1 cellular context compared by ENCODE assay signal in the genomic region with DNA sequence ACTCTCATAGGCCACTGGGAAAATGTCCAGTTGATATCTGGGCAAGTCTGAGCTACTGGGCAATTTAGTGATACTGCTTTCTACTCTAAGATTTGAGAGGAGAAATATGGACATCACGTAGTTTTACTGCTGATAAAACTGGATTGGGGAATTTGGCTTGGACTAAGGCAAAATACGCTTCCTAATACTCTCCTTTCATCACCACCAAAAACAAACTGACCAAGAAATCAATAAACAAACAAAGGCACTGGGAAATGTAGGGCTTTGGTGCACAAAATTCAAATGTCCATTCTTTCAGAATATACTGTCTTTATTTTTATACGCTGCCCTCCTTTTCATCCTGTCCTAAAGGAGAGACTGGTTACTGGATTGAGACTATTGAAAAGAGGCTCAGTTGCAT.
TF ChIP-seq lines count a peak whose summit lies in the region.

No MANE protein-coding gene starts in this region.

TF ChIP-seq in liver, 16 proteins besides CTCF, POLR2A, EP300 and RAD21 (continued from another document):
- TF ChIP-seq, protein P1, sequence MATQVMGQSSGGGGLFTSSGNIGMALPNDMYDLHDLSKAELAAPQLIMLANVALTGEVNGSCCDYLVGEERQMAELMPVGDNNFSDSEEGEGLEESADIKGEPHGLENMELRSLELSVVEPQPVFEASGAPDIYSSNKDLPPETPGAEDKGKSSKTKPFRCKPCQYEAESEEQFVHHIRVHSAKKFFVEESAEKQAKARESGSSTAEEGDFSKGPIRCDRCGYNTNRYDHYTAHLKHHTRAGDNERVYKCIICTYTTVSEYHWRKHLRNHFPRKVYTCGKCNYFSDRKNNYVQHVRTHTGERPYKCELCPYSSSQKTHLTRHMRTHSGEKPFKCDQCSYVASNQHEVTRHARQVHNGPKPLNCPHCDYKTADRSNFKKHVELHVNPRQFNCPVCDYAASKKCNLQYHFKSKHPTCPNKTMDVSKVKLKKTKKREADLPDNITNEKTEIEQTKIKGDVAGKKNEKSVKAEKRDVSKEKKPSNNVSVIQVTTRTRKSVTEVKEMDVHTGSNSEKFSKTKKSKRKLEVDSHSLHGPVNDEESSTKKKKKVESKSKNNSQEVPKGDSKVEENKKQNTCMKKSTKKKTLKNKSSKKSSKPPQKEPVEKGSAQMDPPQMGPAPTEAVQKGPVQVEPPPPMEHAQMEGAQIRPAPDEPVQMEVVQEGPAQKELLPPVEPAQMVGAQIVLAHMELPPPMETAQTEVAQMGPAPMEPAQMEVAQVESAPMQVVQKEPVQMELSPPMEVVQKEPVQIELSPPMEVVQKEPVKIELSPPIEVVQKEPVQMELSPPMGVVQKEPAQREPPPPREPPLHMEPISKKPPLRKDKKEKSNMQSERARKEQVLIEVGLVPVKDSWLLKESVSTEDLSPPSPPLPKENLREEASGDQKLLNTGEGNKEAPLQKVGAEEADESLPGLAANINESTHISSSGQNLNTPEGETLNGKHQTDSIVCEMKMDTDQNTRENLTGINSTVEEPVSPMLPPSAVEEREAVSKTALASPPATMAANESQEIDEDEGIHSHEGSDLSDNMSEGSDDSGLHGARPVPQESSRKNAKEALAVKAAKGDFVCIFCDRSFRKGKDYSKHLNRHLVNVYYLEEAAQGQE (IDR thresholded peaks at IDR 0.05), result no peak
TF ChIP-seq in liver: peak in this region for 5.
